ENCODE assay signal across 7 cellular contexts in the genomic region with DNA sequence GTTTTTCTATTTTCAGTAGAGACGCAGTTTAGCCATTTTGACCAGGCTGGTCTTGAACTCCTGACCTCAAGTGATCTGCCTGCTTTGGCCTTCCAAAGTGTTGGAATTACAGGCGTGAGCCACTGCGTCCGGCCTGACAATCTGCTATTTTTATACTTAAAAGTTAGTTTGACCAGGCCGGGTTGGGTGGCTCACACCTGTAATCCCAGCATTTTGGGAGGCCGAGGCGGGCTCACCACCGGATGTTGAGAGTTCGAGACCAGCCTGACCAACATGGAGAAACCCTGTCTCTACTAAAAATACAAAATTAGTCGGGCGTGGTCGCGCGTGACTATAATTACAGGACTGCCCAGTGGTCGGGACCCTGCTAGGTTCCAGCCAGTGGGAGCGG. TPM values are rescaled to one million over a fixed set of nuclear protein-coding genes. Genes with fewer than 3 reads are reported as not detected.
DNase-seq lines count a peak whose midpoint lies in the region; ATAC-seq and TF ChIP-seq lines count a peak whose summit lies in the region.
"Not testable (repeated sequence)": the region's sequence is repeated elsewhere in the genome, so short reads cannot be mapped to it uniquely, and the experiment has no call there.

No MANE protein-coding gene starts in this region.

- CTCF ChIA-PET in CD4-positive, alpha-beta memory T cell (lab: Charles Lee; ENCODE audit: partially characterized antibody) = interaction anchor here (1.0 kb wide), 1 partner anchor 27 kb away, joined by 3 read pairs; no protein-coding TSS in a partner anchor
- CTCF ChIA-PET in OCI-LY7 (lab: Charles Lee; ENCODE audit: unreplicated experiment) = not testable (repeated sequence)

- H3K27ac Mint-ChIP-seq in CD4-positive, alpha-beta memory T cell = peak overlapping the region in 3 of 7 donors; percentile 47 to 78 (median 55)
- H3K27ac Mint-ChIP-seq in activated T-cell treated with anti-CD3 and anti-CD28 coated beads, Interleukin-2, amount 50 U/mL, for 24 hours; central memory CD8-positive, alpha-beta T cell (ENCODE audit: low read depth); stimulated activated memory B cell treated with anti-CD40 and anti-IgM and Interleukin-4, amounts not matched to agents 10 μg/mL and 1 μg/mL and 100 μg/mL, for 72 hours: not testable (repeated sequence)
- peak overlapping the region in 2 of 10 donors; percentile 40 to 53 for H3K27ac Mint-ChIP-seq in naive thymus-derived CD8-positive, alpha-beta T cell

- not testable (repeated sequence) for H3K9me3 Mint-ChIP-seq in CD4-positive, alpha-beta memory T cell; activated T-cell treated with anti-CD3 and anti-CD28 coated beads, Interleukin-2, amount 50 U/mL, for 24 hours; central memory CD8-positive, alpha-beta T cell; naive thymus-derived CD8-positive, alpha-beta T cell; stimulated activated memory B cell treated with anti-CD40 and anti-IgM and Interleukin-4, amounts not matched to agents 10 μg/mL and 1 μg/mL and 100 μg/mL, for 72 hours

- H3K36me3 Mint-ChIP-seq in CD4-positive, alpha-beta memory T cell; activated T-cell treated with anti-CD3 and anti-CD28 coated beads, Interleukin-2, amount 50 U/mL, for 24 hours (ENCODE audit: low read depth); central memory CD8-positive, alpha-beta T cell (ENCODE audit: insufficient read depth); naive thymus-derived CD8-positive, alpha-beta T cell; stimulated activated memory B cell treated with anti-CD40 and anti-IgM and Interleukin-4, amounts not matched to agents 10 μg/mL and 1 μg/mL and 100 μg/mL, for 72 hours: not testable (repeated sequence)

- not testable (repeated sequence) for H3K36me3 ChIP-seq in CD4-positive, alpha-beta memory T cell (ENCODE audit: insufficient read depth, low read length); OCI-LY7 (ENCODE audit: insufficient read depth, low read length); gastroesophageal sphincter

- not testable (repeated sequence) for TF ChIP-seq EP300 in gastroesophageal sphincter (IDR thresholded peaks at IDR 0.05)

- peak in 1 of 5 donors; percentile 43 for DNase-seq in CD4-positive, alpha-beta memory T cell
- not testable (repeated sequence) for DNase-seq in OCI-LY7 (ENCODE audit: low spot score); activated T-cell treated with anti-CD3 and anti-CD28 coated beads, Interleukin-2, amount 50 U/mL, for 24 hours; central memory CD8-positive, alpha-beta T cell (ENCODE audit: low spot score in 2 of 2); naive thymus-derived CD8-positive, alpha-beta T cell

- not testable (repeated sequence) for H4K20me1 ChIP-seq in OCI-LY7 (ENCODE audit: insufficient read depth, low read length)

- H3K4me3 Mint-ChIP-seq in CD4-positive, alpha-beta memory T cell = peak overlapping the region in 7 of 8 donors; percentile 35 to 70 (median 59)
- H3K4me3 Mint-ChIP-seq in activated T-cell treated with anti-CD3 and anti-CD28 coated beads, Interleukin-2, amount 50 U/mL, for 24 hours = peak overlapping the region; percentile 31
- peak overlapping the region; percentile 59 for H3K4me3 Mint-ChIP-seq in central memory CD8-positive, alpha-beta T cell
- H3K4me3 Mint-ChIP-seq in naive thymus-derived CD8-positive, alpha-beta T cell = peak overlapping the region in 8 of 10 donors; percentile 15 to 74 (median 62)
- peak overlapping the region; percentile 68 for H3K4me3 Mint-ChIP-seq in stimulated activated memory B cell treated with anti-CD40 and anti-IgM and Interleukin-4, amounts not matched to agents 10 μg/mL and 1 μg/mL and 100 μg/mL, for 72 hours

- not testable (repeated sequence) for TF ChIP-seq CTCF in OCI-LY7 (conservative IDR thresholded peaks at IDR 0.05; ENCODE audit: low read length); gastroesophageal sphincter (IDR thresholded peaks at IDR 0.05)

- peak overlapping the region; percentile 75; the same call in 1 of the 2 replicates for H2AFZ ChIP-seq in OCI-LY7 (ENCODE audit: low read length)

- 46 to 69% methylated on average over 4 to 5 of the region's 16 CpGs for WGBS in gastroesophageal sphincter (ENCODE audit: low coverage in 1 of 2), 2 donors

- not testable (repeated sequence) for TF ChIP-seq POLR2A in gastroesophageal sphincter (IDR thresholded peaks at IDR 0.05)

- not testable (repeated sequence) for H3K79me2 ChIP-seq in OCI-LY7 (ENCODE audit: insufficient read depth, low read depth, low read length)

- not testable (repeated sequence) for ATAC-seq in central memory CD8-positive, alpha-beta T cell (replicated peaks; ENCODE audit: extremely low read depth, poor library complexity, severe bottlenecking); naive thymus-derived CD8-positive, alpha-beta T cell; stimulated activated memory B cell treated with anti-CD40 and anti-IgM and Interleukin-4, amounts not matched to agents 10 μg/mL and 1 μg/mL and 100 μg/mL, for 72 hours
- peak; percentile 1 for ATAC-seq in gastroesophageal sphincter

- intact Hi-C loops in CD4-positive, alpha-beta memory T cell (cut with micrococcal nuclease) = loop anchor here (2.0 kb wide), 1 partner anchor 53 kb away; the partner anchor contains the start of gene SERHL2
- intact Hi-C loops in OCI-LY7 (cut with micrococcal nuclease; ENCODE audit: unreplicated experiment) = not testable (repeated sequence)

- BruUV-seq in OCI-LY7 (replicated peaks; lab: Mats Ljungman, UMichigan) = not testable (repeated sequence)

- peak overlapping the region; percentile 57 for H3K4me2 ChIP-seq in OCI-LY7 (ENCODE audit: low read length)

- H3K27ac ChIP-seq in CD4-positive, alpha-beta memory T cell (ENCODE audit: low read depth, low read length); OCI-LY7 (ENCODE audit: low read depth, low read length, poor library complexity, severe bottlenecking): not testable (repeated sequence)
- peak overlapping the region in 3 of 4 donors; percentile 53 to 60 (median 55) for H3K27ac ChIP-seq in gastroesophageal sphincter

- peaks cover 6 to 18% (median 12%) of the 10 kb centered on the region in 4 donors for H3K4me1 Mint-ChIP-seq in CD4-positive, alpha-beta memory T cell
- H3K4me1 Mint-ChIP-seq in activated T-cell treated with anti-CD3 and anti-CD28 coated beads, Interleukin-2, amount 50 U/mL, for 24 hours (ENCODE audit: low read depth) = peaks cover 13% of the 10 kb centered on the region
- H3K4me1 Mint-ChIP-seq in central memory CD8-positive, alpha-beta T cell; naive thymus-derived CD8-positive, alpha-beta T cell: not testable (repeated sequence)
- H3K4me1 Mint-ChIP-seq in stimulated activated memory B cell treated with anti-CD40 and anti-IgM and Interleukin-4, amounts not matched to agents 10 μg/mL and 1 μg/mL and 100 μg/mL, for 72 hours = peaks cover 13% of the 10 kb centered on the region

- H3K4me3 ChIP-seq in CD4-positive, alpha-beta memory T cell (ENCODE audit: low read length in 2 of 2) = not testable (repeated sequence)
- H3K4me3 ChIP-seq in OCI-LY7 (ENCODE audit: low read depth, low read length, poor library complexity, severe bottlenecking) (peak overlapping the region; percentile 53), gastroesophageal sphincter (peak overlapping the region; percentile 18 to 53)

- H3K27me3 Mint-ChIP-seq in CD4-positive, alpha-beta memory T cell; activated T-cell treated with anti-CD3 and anti-CD28 coated beads, Interleukin-2, amount 50 U/mL, for 24 hours; central memory CD8-positive, alpha-beta T cell; naive thymus-derived CD8-positive, alpha-beta T cell: not testable (repeated sequence)
- peaks cover 10% of the 10 kb centered on the region for H3K27me3 Mint-ChIP-seq in stimulated activated memory B cell treated with anti-CD40 and anti-IgM and Interleukin-4, amounts not matched to agents 10 μg/mL and 1 μg/mL and 100 μg/mL, for 72 hours

- POLR2A ChIA-PET in CD4-positive, alpha-beta memory T cell (lab: Charles Lee; ENCODE audit: partially characterized antibody) = interaction anchor here (1.4 kb wide), 1 partner anchor 55 kb away, joined by 3 read pairs; no protein-coding TSS in a partner anchor
- POLR2A ChIA-PET in OCI-LY7 (lab: Charles Lee) = interaction anchor here (0.5 kb wide), 1 partner anchor 408 kb away, joined by 3 read pairs; no protein-coding TSS in a partner anchor
- POLR2A ChIA-PET in naive thymus-derived CD8-positive, alpha-beta T cell (lab: Charles Lee) = not testable (repeated sequence)

- not testable (repeated sequence) for H3K9me3 ChIP-seq in CD4-positive, alpha-beta memory T cell (ENCODE audit: control insufficient read depth in 1 of 2, low read length in 2 of 2); OCI-LY7 (ENCODE audit: low read length); gastroesophageal sphincter

- not testable (repeated sequence) for H3K27me3 ChIP-seq in CD4-positive, alpha-beta memory T cell (ENCODE audit: insufficient read depth, low read length); gastroesophageal sphincter

- H3K9me2 ChIP-seq in OCI-LY7 (ENCODE audit: insufficient read depth, low read length) = not testable (repeated sequence)

- H3K4me1 ChIP-seq in CD4-positive, alpha-beta memory T cell (ENCODE audit: insufficient read depth, low read length) = not testable (repeated sequence)
- H3K4me1 ChIP-seq in OCI-LY7 (ENCODE audit: insufficient read depth, low read length, poor library complexity, severe bottlenecking) (peaks cover 37% of the 10 kb centered on the region), gastroesophageal sphincter (peaks cover 0 to 16% (median 3%) of the 10 kb centered on the region in 3 donors)

RNA-seq across cellular contexts. Expression of gene RRP7A, which starts 19.8 kb away (rescaled TPM):
- 100 to 1,000 TPM in 1 of 2 experiments, 10 to 100 TPM in 1; 98.1 to 104 TPM for total RNA-seq in CD4-positive, alpha-beta memory T cell
- polyA plus RNA-seq in CD4-positive, alpha-beta memory T cell = 10 to 100 TPM; 56.9 to 57.6 TPM
- total RNA-seq in OCI-LY7 (2014; rRNA removed; shearing (Covaris generic)) = 125 and 137 TPM in 2 replicates
- total RNA-seq in OCI-LY7 (2022) (149 and 172 TPM in 2 replicates), gastroesophageal sphincter (10 to 100 TPM; 21.3 to 36.9 (median 29.1) TPM)
- 10 to 100 TPM; 57.4 to 66.2 TPM for total RNA-seq in naive thymus-derived CD8-positive, alpha-beta T cell
- 10 to 100 TPM; 38.2 to 61.8 (median 52.1) TPM for polyA plus RNA-seq in naive thymus-derived CD8-positive, alpha-beta T cell

RNA-seq across cellular contexts. Expression of gene SERHL2, which starts 54.0 kb away (rescaled TPM):
- total RNA-seq in CD4-positive, alpha-beta memory T cell = under 1 TPM; 0.36 to 0.81 TPM
- under 1 TPM in 1 of 2 donors, not detected in 1; 0.26 TPM for polyA plus RNA-seq in CD4-positive, alpha-beta memory T cell
- total RNA-seq in OCI-LY7 (2014; rRNA removed; shearing (Covaris generic)) = 93.9 and 98.0 TPM in 2 replicates
- total RNA-seq in OCI-LY7 (2022) = 36.4 and 39.5 TPM in 2 replicates
- 1 to 10 TPM in 3 of 4 donors, under 1 TPM in 1; 0.94 to 7.7 (median 4.6) TPM for total RNA-seq in gastroesophageal sphincter
- under 1 TPM; 0.69 to 0.81 TPM for total RNA-seq in naive thymus-derived CD8-positive, alpha-beta T cell
- under 1 TPM in 2 of 3 donors, not detected in 1; 0.43 to 0.44 TPM for polyA plus RNA-seq in naive thymus-derived CD8-positive, alpha-beta T cell

Comparison
In these comparisons a context has a peak if more than half of its experiments do, and no peak if none do; other contexts are left out.
1. RNA of gene SERHL2, which starts 54.0 kb away (total RNA-seq): 36.4 to 98.0 TPM in OCI-LY7; 0.94 to 7.7 TPM in gastroesophageal sphincter, 0.36 to 0.81 TPM in CD4-positive, alpha-beta memory T cell and 0.69 to 0.81 TPM in naive thymus-derived CD8-positive, alpha-beta T cell; every median in the first group is over 4 times any median in the second.
2. Peak in every context shown above with its lines, with median percentiles within 50 percentile points of each other: H3K4me3 Mint-ChIP-seq.